In genomic region chrX:55702611-55703010, GRCh38 we compare ENCODE assay signal across 20 cellular contexts.
"Had no signal": no experiment of that assay in that cellular context is flagged by ENCODE, and none has a peak within 500 bp of the region (broad histone marks: within the 10 kb centered on the region; RNA-seq: fewer than 3 reads in every experiment).

No MANE protein-coding gene starts in this region.

- H3K9me3 ChIP-seq: psoas muscle, sigmoid colon, testis had no signal

- DNase-seq: dorsolateral prefrontal cortex; effector CD4-positive, alpha-beta T cell; hypothalamus; kidney; natural killer cell; occipital lobe; ovary; posterior cingulate gyrus; psoas muscle; right cardiac atrium; sigmoid colon; stimulated activated CD4-positive, alpha-beta T cell treated with anti-CD3 and anti-CD28 coated beads, Interleukin-2, amount 100 ng/mL, for 24 hours; stimulated activated CD4-positive, alpha-beta T cell treated with anti-CD3 and anti-CD28 coated beads, Interleukin-4, amount 100 ng/mL, for 24 hours; stimulated activated naive CD8-positive, alpha-beta T cell treated with anti-CD3 and anti-CD28 coated beads, Interleukin-15, Interleukin-2, amounts not matched to agents 100 U/mL and 50 U/mL, for 24 hours; substantia nigra; testis; tibial artery had no signal

- H3K27me3 ChIP-seq: ovary, sigmoid colon, testis, tibial artery had no signal

- H3K4me3 ChIP-seq: dorsolateral prefrontal cortex, lung, ovary, psoas muscle, sigmoid colon, testis, tibial artery had no signal

- H3K36me3 ChIP-seq: ovary, sigmoid colon, tibial artery had no signal

- ATAC-seq: left lobe of liver; psoas muscle; right cardiac atrium; stimulated activated memory B cell treated with anti-CD40 and anti-IgM and Interleukin-4, amounts not matched to agents 10 μg/mL and 1 μg/mL and 100 μg/mL, for 72 hours; stimulated activated naive CD8-positive, alpha-beta T cell treated with anti-CD3 and anti-CD28 coated beads, Interleukin-15, Interleukin-2, amounts not matched to agents 100 U/mL and 50 U/mL, for 24 hours had no signal

- H3K4me1 ChIP-seq: psoas muscle, sigmoid colon, testis, tibial artery had no signal

- H3K27ac ChIP-seq: dorsolateral prefrontal cortex, ovary, psoas muscle, sigmoid colon, testis, tibial artery had no signal
